24 cellular contexts compared by ENCODE assay signal in genomic region chr14:101466456-101467180, GRCh38.
"Had no signal": no experiment of that assay in that cellular context is flagged by ENCODE, and none has a peak within 500 bp of the region (broad histone marks: within the 10 kb centered on the region; RNA-seq: fewer than 3 reads in every experiment).

No MANE protein-coding gene starts in this region.

- H3K36me3 ChIP-seq: esophagus squamous epithelium, left ventricle myocardium inferior, neural progenitor cell, prostate gland, suprapubic skin, tibial artery had no signal

- H3K36me3 Mint-ChIP-seq: natural killer cell; neural progenitor cell; stimulated activated naive B cell treated with anti-CD40 and anti-IgM and Interleukin-4, amounts not matched to agents 10 μg/mL and 1 μg/mL and 100 μg/mL, for 72 hours had no signal

- ATAC-seq: activated CD8-positive, alpha-beta T cell treated with anti-CD3 and anti-CD28 coated beads, Interleukin-2, amount 10 ng/mL, durations not matched to agents 7 days and 5 days; natural killer cell; SK-N-SH treated with all-trans-retinoic acid at 6 μM for 48 hours; stimulated activated naive B cell treated with anti-CD40 and anti-IgM and Interleukin-4, amounts not matched to agents 10 μg/mL and 1 μg/mL and 100 μg/mL, for 72 hours had no signal

- DNase-seq: activated CD8-positive, alpha-beta T cell treated with anti-CD3 and anti-CD28 coated beads, Interleukin-2, amount 10 ng/mL, durations not matched to agents 7 days and 5 days; amniotic stem cell; central memory CD4-positive, alpha-beta T cell; effector CD4-positive, alpha-beta T cell; esophagus squamous epithelium; foreskin melanocyte; left ventricle myocardium inferior; mesendoderm; natural killer cell; retina; stimulated activated CD4-positive, alpha-beta T cell treated with anti-CD3 and anti-CD28 coated beads, Interleukin-15, amount 100 ng/mL, for 24 hours; stimulated activated CD4-positive, alpha-beta T cell treated with anti-CD3 and anti-CD28 coated beads, Interleukin-2, amount 100 ng/mL, for 24 hours; stimulated activated naive B cell treated with anti-CD40 and anti-IgM and Interleukin-4, amounts not matched to agents 10 μg/mL and 1 μg/mL and 100 μg/mL, for 72 hours; T-helper 2 cell had no signal

- H3K4me1 ChIP-seq: esophagus squamous epithelium, left ventricle myocardium inferior, neural progenitor cell, prostate gland, suprapubic skin, tibial artery had no signal

- H3K4me1 Mint-ChIP-seq: natural killer cell had no signal

- H3K9me3 Mint-ChIP-seq: activated T-helper 2 cell treated with anti-CD3 and anti-CD28 coated beads, Interferon-gamma antibody, Interleukin-2, Interleukin-4, amounts not matched to agents 10 μg/mL and 5 μg/mL and 100 μg/mL, durations not matched to agents 14 hours and 24 hours and 36 hours; dendritic cell treated with granulocyte-macrophage colony-stimulating factor and Interleukin-4, amounts not matched to agents 40 ng/mL and 50 ng/mL, for 4 days; natural killer cell; stimulated activated naive B cell treated with anti-CD40 and anti-IgM and Interleukin-4, amounts not matched to agents 10 μg/mL and 1 μg/mL and 100 μg/mL, for 72 hours had no signal

- H3K4me3 ChIP-seq: esophagus squamous epithelium, left ventricle myocardium inferior, lung, neural progenitor cell, prostate gland, smooth muscle cell, suprapubic skin, tibial artery had no signal

- H3K27ac ChIP-seq: epithelial cell of prostate, esophagus squamous epithelium, left ventricle myocardium inferior, neural progenitor cell, prostate gland, suprapubic skin, tibial artery had no signal

- H3K27ac Mint-ChIP-seq: activated CD8-positive, alpha-beta T cell treated with anti-CD3 and anti-CD28 coated beads, Interleukin-2, amount 10 ng/mL, durations not matched to agents 7 days and 5 days; activated T-helper 2 cell treated with anti-CD3 and anti-CD28 coated beads, Interferon-gamma antibody, Interleukin-2, Interleukin-4, amounts not matched to agents 10 μg/mL and 5 μg/mL and 100 μg/mL, durations not matched to agents 14 hours and 24 hours and 36 hours; dendritic cell treated with granulocyte-macrophage colony-stimulating factor and Interleukin-4, amounts not matched to agents 40 ng/mL and 50 ng/mL, for 4 days; natural killer cell; neural progenitor cell; stimulated activated naive B cell treated with anti-CD40 and anti-IgM and Interleukin-4, amounts not matched to agents 10 μg/mL and 1 μg/mL and 100 μg/mL, for 72 hours had no signal

- H3K4me3 Mint-ChIP-seq: activated CD8-positive, alpha-beta T cell treated with anti-CD3 and anti-CD28 coated beads, Interleukin-2, amount 10 ng/mL, durations not matched to agents 7 days and 5 days; dendritic cell treated with granulocyte-macrophage colony-stimulating factor and Interleukin-4, amounts not matched to agents 40 ng/mL and 50 ng/mL, for 4 days; natural killer cell; stimulated activated naive B cell treated with anti-CD40 and anti-IgM and Interleukin-4, amounts not matched to agents 10 μg/mL and 1 μg/mL and 100 μg/mL, for 72 hours had no signal

- H3K9me3 ChIP-seq: esophagus squamous epithelium, left ventricle myocardium inferior, prostate gland, suprapubic skin, tibial artery had no signal
